ENCODE assay signal across 1 cellular context in the genomic region with DNA sequence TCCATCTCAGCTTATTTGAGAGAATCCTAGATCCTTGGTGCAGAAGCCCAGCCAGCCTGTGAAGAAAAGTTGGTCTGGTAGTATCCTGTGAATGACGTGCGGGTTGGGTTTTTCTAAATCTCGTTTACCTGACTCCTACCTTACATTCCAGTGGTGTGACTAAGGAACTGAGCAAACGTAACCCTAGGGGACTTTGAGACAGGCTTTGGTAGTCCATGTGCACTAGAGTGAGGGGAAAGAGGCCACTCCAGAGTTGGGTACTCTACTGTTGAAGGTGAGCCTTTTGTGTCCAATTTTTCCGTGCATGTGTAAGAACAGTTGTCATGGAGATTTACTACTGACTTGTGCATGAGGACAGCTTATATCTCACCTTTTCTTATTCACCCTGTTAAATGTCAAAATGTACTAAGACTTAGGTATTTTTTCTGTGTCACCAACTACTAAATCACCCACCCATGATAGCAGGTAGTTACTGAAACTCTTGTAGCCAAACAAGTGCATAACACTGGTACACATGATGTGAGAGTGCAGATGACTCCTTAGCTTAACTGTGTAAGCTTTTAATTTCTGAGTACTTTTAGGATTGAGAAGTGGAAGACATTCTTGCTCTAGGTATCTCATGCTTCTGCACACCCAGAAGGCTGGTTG.
TF ChIP-seq lines count a peak whose summit lies in the region.

No MANE protein-coding gene starts in this region.

TF ChIP-seq in GM12878, 131 proteins besides CTCF, POLR2A, EP300 and RAD21:
- TF ChIP-seq ATF7 (IDR thresholded peaks at IDR 0.05; ENCODE audit: low read depth), result no peak
- no peak for TF ChIP-seq RBBP5 (conservative IDR thresholded peaks at IDR 0.05)
- TF ChIP-seq ZNF207 (IDR thresholded peaks at IDR 0.05; ENCODE audit: borderline replicate concordance), result no peak
- TF ChIP-seq STAT1 (conservative IDR thresholded peaks at IDR 0.05), result no peak
